In the genomic region with DNA sequence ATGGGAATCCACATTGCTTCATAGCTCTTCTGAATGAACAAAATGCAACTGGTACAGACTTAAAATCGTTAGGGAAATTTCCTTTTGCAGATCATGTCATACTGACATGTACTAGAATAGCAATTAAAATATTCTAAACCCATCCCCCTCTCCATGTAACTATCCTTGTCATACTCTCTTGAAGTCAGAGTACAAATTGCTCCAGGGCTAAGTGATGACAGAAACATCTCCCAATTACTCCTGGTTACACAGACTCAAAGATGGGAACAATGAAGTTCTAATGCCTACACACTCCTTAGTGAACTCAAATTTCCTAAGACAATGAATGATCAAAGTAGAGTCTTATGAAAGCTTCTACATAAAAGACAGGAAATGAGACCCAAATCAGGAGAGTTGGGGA, we compare ENCODE assay signal across 27 cellular contexts.
"Had no signal": no experiment of that assay in that cellular context is flagged by ENCODE, and none has a peak within 500 bp of the region (broad histone marks: within the 10 kb centered on the region; RNA-seq: fewer than 3 reads in every experiment).

No MANE protein-coding gene starts in this region.

- H3K36me3 ChIP-seq: esophagus muscularis mucosa, gastrocnemius medialis, lower lobe of right lung, prostate gland, sigmoid colon, upper lobe of right lung, vagina had no signal

- H3K27me3 ChIP-seq: esophagus muscularis mucosa, gastrocnemius medialis, sigmoid colon, testis, tibial nerve, upper lobe of right lung, vagina had no signal

- ATAC-seq: gastrocnemius medialis; left lobe of liver; lower lobe of right lung; natural killer cell treated with Interleukin-12 subunit alpha and Interleukin-12 subunit beta and Interleukin-15 and Interleukin-18, amount 100 ng/mL, for 72 hours; stimulated activated naive B cell treated with anti-CD40 and anti-IgM and Interleukin-4, amounts not matched to agents 10 μg/mL and 1 μg/mL and 100 μg/mL, for 72 hours; stimulated activated naive CD8-positive, alpha-beta T cell treated with anti-CD3 and anti-CD28 coated beads, Interleukin-15, amount 100 ng/mL, for 72 hours; upper lobe of right lung had no signal

- H3K4me3 ChIP-seq: coronary artery, esophagus muscularis mucosa, gastrocnemius medialis, lower lobe of right lung, prostate gland, sigmoid colon, skin epidermis, testis, tibial nerve, upper lobe of right lung, vagina had no signal

- H3K27ac ChIP-seq: coronary artery, epithelial cell of prostate, esophagus muscularis mucosa, gastrocnemius medialis, lower lobe of right lung, parathyroid adenoma, prostate gland, sigmoid colon, skin epidermis, testis, tibial nerve, upper lobe of right lung, vagina had no signal

- H3K9me3 ChIP-seq: esophagus muscularis mucosa, gastrocnemius medialis, lower lobe of right lung, prostate gland, sigmoid colon, testis, tibial nerve, upper lobe of right lung, vagina had no signal

- H3K4me1 ChIP-seq: gastrocnemius medialis, lower lobe of right lung, parathyroid adenoma, prostate gland, sigmoid colon, testis, upper lobe of right lung, vagina had no signal

- DNase-seq: effector memory CD4-positive, alpha-beta T cell; gastrocnemius medialis; glutamatergic neuron; hippocampal formation; kidney glomerular epithelial cell; lower lobe of right lung; mesenchymal stem cell; midbrain; occipital lobe; retina; sigmoid colon; stimulated activated CD4-positive, alpha-beta T cell treated with anti-CD3 and anti-CD28 coated beads, Interleukin-2, amount 100 ng/mL, for 24 hours; stimulated activated CD4-positive, alpha-beta T cell treated with anti-CD3 and anti-CD28 coated beads, Interleukin-4, amount 100 ng/mL, for 4 hours; stimulated activated naive B cell treated with anti-CD40 and anti-IgM and Interleukin-4, amounts not matched to agents 10 μg/mL and 1 μg/mL and 100 μg/mL, for 72 hours; stimulated activated naive CD8-positive, alpha-beta T cell treated with anti-CD3 and anti-CD28 coated beads, Interleukin-15, amount 100 ng/mL, for 72 hours; testis; upper lobe of right lung had no signal
